ENCODE assay signal across 12 cellular contexts in genomic region chr9:108125541-108125940, GRCh38.
A peak's percentile ranks its signal among the peaks of the same experiment; 100 is the strongest.
DNase-seq lines count a peak whose midpoint lies in the region; ATAC-seq and TF ChIP-seq lines count a peak whose summit lies in the region.
"Had no signal": no experiment of that assay in that cellular context is flagged by ENCODE, and none has a peak within 500 bp of the region (broad histone marks: within the 10 kb centered on the region; RNA-seq: fewer than 3 reads in every experiment).

No MANE protein-coding gene starts in this region.

- H3F3A ChIP-seq in SK-N-SH (replicated peaks; ENCODE audit: insufficient read depth) (no peaks in the 10 kb centered on the region), Loucy (ENCODE audit: low read depth) (no peaks in the 10 kb centered on the region)

- POLR2A ChIA-PET in SK-N-SH (lab: Yijun Ruan, JAX), result no interaction called here
- POLR2A ChIA-PET in CD8-positive, alpha-beta memory T cell (lab: Charles Lee), result no interaction called here

- H3K79me2 ChIP-seq in SK-N-SH (ENCODE audit: insufficient read depth) (no peaks in the 10 kb centered on the region), Loucy (ENCODE audit: insufficient read depth, low read length) (no peaks in the 10 kb centered on the region), mammary epithelial cell (ENCODE audit: insufficient read depth, low read length) (no peaks in the 10 kb centered on the region)

- no peak overlapping the region for H2AFZ ChIP-seq in SK-N-SH (ENCODE audit: low read depth)
- H2AFZ ChIP-seq in Loucy (ENCODE audit: low read length), result no peak overlapping the region
- H2AFZ ChIP-seq in mammary epithelial cell (ENCODE audit: low read depth, low read length), result no peak overlapping the region

- H3K4me2 ChIP-seq in SK-N-SH (no peak overlapping the region), Loucy (ENCODE audit: low read depth, low read length, poor library complexity, severe bottlenecking) (no peak overlapping the region), mammary epithelial cell (ENCODE audit: insufficient read depth, low read depth, low read length) (no peak overlapping the region)

- H3K4me1 ChIP-seq in SK-N-SH (ENCODE audit: control insufficient read depth in 1 of 2, insufficient read depth in 2 of 2, low read depth in 1 of 2, low read length in 1 of 2) (no peaks in the 10 kb centered on the region), Loucy (ENCODE audit: insufficient read depth, low read length, poor library complexity, severe bottlenecking) (no peaks in the 10 kb centered on the region), mammary epithelial cell (ENCODE audit: insufficient read depth, low read length) (no peaks in the 10 kb centered on the region)
- no peaks in the 10 kb centered on the region for H3K4me1 ChIP-seq in CD8-positive, alpha-beta memory T cell (ENCODE audit: insufficient read depth, low read length)
- H3K4me1 ChIP-seq: uterus had no signal

- H3K27ac Mint-ChIP-seq in osteocyte (ENCODE audit: unreplicated experiment), result no peak overlapping the region
- no peak overlapping the region for H3K27ac Mint-ChIP-seq in CD8-positive, alpha-beta memory T cell
- H3K27ac Mint-ChIP-seq: activated T-cell treated with anti-CD3 and anti-CD28 coated beads, Interleukin-2, amount 50 U/mL, for 24 hours; T-helper 2 cell treated with Interferon-gamma antibody and Interleukin-4, amounts not matched to agents 5 μg/mL and 100 μg/mL, for 36 hours had no signal

- peak; percentile 6; the same call in 1 of the 2 replicates for TF ChIP-seq RAD21 in SK-N-SH (IDR thresholded peaks at IDR 0.05; ENCODE audit: low read length)

- H3K36me3 Mint-ChIP-seq in osteocyte (ENCODE audit: unreplicated experiment), result peaks cover 9% of the 10 kb centered on the region
- no peaks in the 10 kb centered on the region for H3K36me3 Mint-ChIP-seq in CD8-positive, alpha-beta memory T cell

- H3K9me3 ChIP-seq in SK-N-SH (no peaks in the 10 kb centered on the region), Loucy (ENCODE audit: insufficient read depth, low read depth, low read length) (no peaks in the 10 kb centered on the region; the same call in 1 of the 2 replicates), mammary epithelial cell (replicated peaks; ENCODE audit: insufficient read depth, low read length) (no peaks in the 10 kb centered on the region)
- no peaks in the 10 kb centered on the region for H3K9me3 ChIP-seq in CD8-positive, alpha-beta memory T cell (ENCODE audit: low read length)
- H3K9me3 ChIP-seq: uterus had no signal

- no peaks in the 10 kb centered on the region for H3K36me3 ChIP-seq in SK-N-SH (replicated peaks in 1 of 2; ENCODE audit: control insufficient read depth in 1 of 2, insufficient read depth in 2 of 2, low read length in 1 of 2)
- no peaks in the 10 kb centered on the region for H3K36me3 ChIP-seq in Loucy (ENCODE audit: insufficient read depth, low read length)
- no peaks in the 10 kb centered on the region for H3K36me3 ChIP-seq in mammary epithelial cell (ENCODE audit: insufficient read depth, low read length)
- no peaks in the 10 kb centered on the region for H3K36me3 ChIP-seq in CD8-positive, alpha-beta memory T cell (ENCODE audit: insufficient read depth, low read length)
- H3K36me3 ChIP-seq: uterus had no signal

- no peaks in the 10 kb centered on the region for H3K9me2 ChIP-seq in SK-N-SH
- H3K9me2 ChIP-seq in Loucy (replicated peaks; ENCODE audit: low read depth, low read length), result no peaks in the 10 kb centered on the region

- no peak overlapping the region for H3K4me3 Mint-ChIP-seq in osteocyte (ENCODE audit: unreplicated experiment)
- H3K4me3 Mint-ChIP-seq in CD8-positive, alpha-beta memory T cell, result no peak overlapping the region
- H3K4me3 Mint-ChIP-seq: activated T-cell treated with anti-CD3 and anti-CD28 coated beads, Interleukin-2, amount 50 U/mL, for 24 hours; T-helper 2 cell treated with Interferon-gamma antibody and Interleukin-4, amounts not matched to agents 5 μg/mL and 100 μg/mL, for 36 hours had no signal

- in situ Hi-C loops in mammary epithelial cell (cut with MboI; ENCODE audit: low sequenced_read_pairs in 2 of 2), result no loop called here

- dilution Hi-C loops in mammary epithelial cell (cut with HindIII; ENCODE audit: low sequenced_read_pairs), result no loop called here

- no peaks in the 10 kb centered on the region; the same call in 1 of the 2 replicates for H3K27me3 ChIP-seq in SK-N-SH (ENCODE audit: insufficient read depth)
- H3K27me3 ChIP-seq in Loucy (ENCODE audit: insufficient read depth, low read length, poor library complexity, severe bottlenecking), result no peaks in the 10 kb centered on the region
- no peaks in the 10 kb centered on the region for H3K27me3 ChIP-seq in mammary epithelial cell (ENCODE audit: insufficient read depth, low read length)
- H3K27me3 ChIP-seq in CD8-positive, alpha-beta memory T cell (ENCODE audit: insufficient read depth, low read length, poor library complexity, severe bottlenecking), result no peaks in the 10 kb centered on the region
- H3K27me3 ChIP-seq: uterus had no signal

- 42% methylated on average over 5 of the region's 5 CpGs for WGBS in SK-N-SH (ENCODE audit: low lambda C conversion rate)
- 68% methylated on average over 5 of the region's 5 CpGs for WGBS in mammary epithelial cell (ENCODE audit: low coverage, missing lambda C conversion rate)

- H3K27me3 Mint-ChIP-seq in osteocyte (ENCODE audit: unreplicated experiment), result peaks cover under 1% of the 10 kb centered on the region
- H3K27me3 Mint-ChIP-seq in CD8-positive, alpha-beta memory T cell, result no peaks in the 10 kb centered on the region
- H3K27me3 Mint-ChIP-seq: activated T-cell treated with anti-CD3 and anti-CD28 coated beads, Interleukin-2, amount 50 U/mL, for 24 hours had no signal

- no peak for ATAC-seq in SK-N-SH treated with all-trans-retinoic acid at 6 μM for 48 hours
- ATAC-seq in GM18867 (IDR thresholded peaks at IDR 0.05; ENCODE audit: unreplicated experiment), result no peak

- no peak overlapping the region for H3K9ac ChIP-seq in SK-N-SH
- no peak overlapping the region for H3K9ac ChIP-seq in Loucy (ENCODE audit: low read depth, low read length, poor library complexity, severe bottlenecking)
- H3K9ac ChIP-seq in mammary epithelial cell (ENCODE audit: insufficient read depth, low read length), result no peak overlapping the region

- H3K4me3 ChIP-seq in SK-N-SH (ENCODE audit: low read depth in 2 of 2, low read length in 1 of 2), result no peak overlapping the region
- H3K4me3 ChIP-seq in Loucy (ENCODE audit: low read length, poor library complexity, severe bottlenecking), result no peak overlapping the region
- no peak overlapping the region for H3K4me3 ChIP-seq in mammary epithelial cell (replicated peaks in 1 of 3; ENCODE audit: insufficient read depth in 1 of 3, low read depth in 2 of 3, low read length in 3 of 3)
- no peak overlapping the region for H3K4me3 ChIP-seq in CD8-positive, alpha-beta memory T cell (ENCODE audit: low read length)
- H3K4me3 ChIP-seq: uterus had no signal

- CTCF ChIA-PET in SK-N-SH (lab: Yijun Ruan, JAX), result no interaction called here
- CTCF ChIA-PET in mammary epithelial cell (lab: Charles Lee; ENCODE audit: low non-redundant PET), result no interaction called here
- CTCF ChIA-PET in CD8-positive, alpha-beta memory T cell (lab: Charles Lee), result no interaction called here

- peaks cover 3% of the 10 kb centered on the region for H3K4me1 Mint-ChIP-seq in osteocyte (ENCODE audit: unreplicated experiment)
- no peaks in the 10 kb centered on the region for H3K4me1 Mint-ChIP-seq in CD8-positive, alpha-beta memory T cell

- BruUV-seq in mammary epithelial cell (replicated peaks; lab: Mats Ljungman, UMichigan), result no TSS peak

- DNase-seq in SK-N-SH (peak; percentile 9), mammary epithelial cell (no peak), osteocyte (ENCODE audit: extremely low spot score, unreplicated experiment) (no peak), SW480 (ENCODE audit: low spot score) (no peak)
- no peak for DNase-seq in CD8-positive, alpha-beta memory T cell
- DNase-seq: activated T-cell treated with anti-CD3 and anti-CD28 coated beads, Interleukin-2, amount 50 U/mL, for 24 hours; occipital lobe; uterus had no signal

- no peaks in the 10 kb centered on the region for H4K20me1 ChIP-seq in SK-N-SH (ENCODE audit: insufficient read depth)
- H4K20me1 ChIP-seq in Loucy (ENCODE audit: insufficient read depth, low read length, poor library complexity, severe bottlenecking), result no peaks in the 10 kb centered on the region
- no peaks in the 10 kb centered on the region for H4K20me1 ChIP-seq in mammary epithelial cell (ENCODE audit: insufficient read depth, low read length)

- TF ChIP-seq EP300 in SK-N-SH (IDR thresholded peaks at IDR 0.05; ENCODE audit: borderline replicate concordance in 1 of 2, low read depth in 1 of 2, low read length in 1 of 2), result no peak

- H3K27ac ChIP-seq in SK-N-SH (ENCODE audit: low read depth in 2 of 2, low read length in 1 of 2) (no peak overlapping the region), mammary epithelial cell (ENCODE audit: insufficient read depth, low read depth, low read length) (no peak overlapping the region)
- no peak overlapping the region for H3K27ac ChIP-seq in CD8-positive, alpha-beta memory T cell (ENCODE audit: low read depth, low read length)
- H3K27ac ChIP-seq: uterus had no signal

- TF ChIP-seq CTCF in SK-N-SH (IDR thresholded peaks at IDR 0.05) (peak; percentile 53), Loucy (conservative IDR thresholded peaks at IDR 0.05; ENCODE audit: low read length) (peak; percentile 47), mammary epithelial cell (conservative IDR thresholded peaks at IDR 0.05 in 1 of 2, IDR thresholded peaks at IDR 0.05 in 1 of 2; ENCODE audit: extremely low read depth in 1 of 2, insufficient read depth in 1 of 2, low read depth in 1 of 2, low read length in 2 of 2) (peak; percentile 38 to 40), osteocyte (IDR thresholded peaks at IDR 0.05) (peak; percentile 20)

- peaks cover 13% of the 10 kb centered on the region for H3K9me3 Mint-ChIP-seq in osteocyte (ENCODE audit: unreplicated experiment)
- peaks cover 1 to 9% (median 6%) of the 10 kb centered on the region in 5 donors for H3K9me3 Mint-ChIP-seq in CD8-positive, alpha-beta memory T cell
- H3K9me3 Mint-ChIP-seq: activated T-cell treated with anti-CD3 and anti-CD28 coated beads, Interleukin-2, amount 50 U/mL, for 24 hours had no signal

- intact Hi-C loops in mammary epithelial cell (cut with micrococcal nuclease), result no loop called here

TF ChIP-seq in SK-N-SH, 30 proteins besides CTCF, POLR2A, EP300 and RAD21 (continues in another document):
- TF ChIP-seq CHD2 (IDR thresholded peaks at IDR 0.05; ENCODE audit: low read length, partially characterized antibody), result no peak

TF ChIP-seq in SK-N-SH treated with all-trans-retinoic acid at 6 μM for 48 hours, 23 proteins besides CTCF, POLR2A, EP300 and RAD21:
- no peak for TF ChIP-seq RARB (CRISPR knock-in tag; IDR thresholded peaks at IDR 0.05)
